Comparison of ENCODE assay signal across 18 cellular contexts in genomic region chr12:95304673-95305198, GRCh38.
DNase-seq lines count a peak whose midpoint lies in the region; ATAC-seq, FAIRE-seq and TF ChIP-seq lines count a peak whose summit lies in the region.
"Had no signal": no experiment of that assay in that cellular context is flagged by ENCODE, and none has a peak within 500 bp of the region (broad histone marks: within the 10 kb centered on the region; RNA-seq: fewer than 3 reads in every experiment).

No MANE protein-coding gene starts in this region.

- intact Hi-C loops in pancreas (cut with DNase I) = no loop called here

- H4K20me1 ChIP-seq in fibroblast of lung (ENCODE audit: control insufficient read depth, extremely low read depth, insufficient read depth, low read length) = no peaks in the 10 kb centered on the region
- H4K20me1 ChIP-seq: BLaER1 treated with 17β-estradiol and CSF1 and Interleukin-3, amounts not matched to agents 10 nM and 100 nM had no signal

- peak; percentile 43 for FAIRE-seq in pancreas (lab: Jason Lieb, UNC)

- H3K4me1 ChIP-seq in fibroblast of lung (ENCODE audit: control insufficient read depth, extremely low read depth, insufficient read depth, low read length) = peaks cover 11% of the 10 kb centered on the region
- H3K4me1 ChIP-seq in pancreas = no peaks in the 10 kb centered on the region
- H3K4me1 ChIP-seq: BLaER1 treated with 17β-estradiol and CSF1 and Interleukin-3, amounts not matched to agents 10 nM and 100 nM; lower lobe of right lung; spleen; testis had no signal

- WGBS in pancreas, 2 donors = 74 to 75% methylated on average over 3 of the region's 3 CpGs

- no peaks in the 10 kb centered on the region for H3K79me2 ChIP-seq in fibroblast of lung (ENCODE audit: control insufficient read depth, insufficient read depth, low read length)

- H3K4me3 ChIP-seq in fibroblast of lung (replicated peaks in 1 of 4; ENCODE audit: control extremely low read depth in 1 of 4, insufficient read depth in 1 of 4, low read depth in 3 of 4, low read length in 4 of 4) = no peak overlapping the region
- no peak overlapping the region for H3K4me3 ChIP-seq in pancreas
- H3K4me3 ChIP-seq in WERI-Rb-1 (ENCODE audit: low read depth, low read length) = no peak overlapping the region
- H3K4me3 ChIP-seq: BLaER1 treated with 17β-estradiol and CSF1 and Interleukin-3, amounts not matched to agents 10 nM and 100 nM; lower lobe of right lung; spleen; testis had no signal

- H3K9me3 ChIP-seq in fibroblast of lung (ENCODE audit: control insufficient read depth, insufficient read depth, low read depth, low read length) (no peaks in the 10 kb centered on the region), pancreas (no peaks in the 10 kb centered on the region), WERI-Rb-1 (ENCODE audit: severe bottlenecking) (no peaks in the 10 kb centered on the region)
- H3K9me3 ChIP-seq: BLaER1 treated with 17β-estradiol and CSF1 and Interleukin-3, amounts not matched to agents 10 nM and 100 nM; lower lobe of right lung; spleen; testis had no signal

- DNase-seq in ELR (ENCODE audit: low read depth) (peak; percentile 60), RKO (ENCODE audit: low spot score) (peak; percentile 12), fibroblast of lung (ENCODE audit: low read depth in 2 of 2) (peak; percentile 59 to 63), pancreas (no peak), NCI-H526 (lab: John Stamatoyannopoulos, UW) (no peak), GM20000 (ENCODE audit: low spot score) (no peak), WERI-Rb-1 (no peak), GDM1 (lab: John Stamatoyannopoulos, UW) (no peak)
- DNase-seq: activated CD4-positive, alpha-beta T cell treated with anti-CD3 and anti-CD28 coated beads, Interleukin-2, amount 10 ng/mL, durations not matched to agents 7 days and 5 days; activated naive CD4-positive, alpha-beta T cell; lower lobe of right lung; natural killer cell; NCI-H2081; NCI-H526 treated with DMSO at 0.1 percent for 48 hours; spleen; testis had no signal

- no peaks in the 10 kb centered on the region for H3K27me3 ChIP-seq in fibroblast of lung (ENCODE audit: control insufficient read depth, insufficient read depth, low read length)
- H3K27me3 ChIP-seq in pancreas = no peaks in the 10 kb centered on the region
- H3K27me3 ChIP-seq in WERI-Rb-1 (ENCODE audit: insufficient read depth, low read depth, severe bottlenecking) = no peaks in the 10 kb centered on the region
- H3K27me3 ChIP-seq: BLaER1 treated with 17β-estradiol and CSF1 and Interleukin-3, amounts not matched to agents 10 nM and 100 nM; spleen; testis had no signal

- H3K9ac ChIP-seq in fibroblast of lung (ENCODE audit: insufficient read depth, low read length) = no peak overlapping the region
- H3K9ac ChIP-seq: BLaER1 treated with 17β-estradiol and CSF1 and Interleukin-3, amounts not matched to agents 10 nM and 100 nM had no signal

- no peak for ATAC-seq in pancreas
- ATAC-seq: HCT116, lower lobe of right lung, natural killer cell had no signal

- no peaks in the 10 kb centered on the region for H3K36me3 ChIP-seq in fibroblast of lung (ENCODE audit: control insufficient read depth, insufficient read depth, low read length)
- H3K36me3 ChIP-seq in pancreas = peaks cover 0 to 15% (median 4%) of the 10 kb centered on the region in 3 donors
- peaks cover 26% of the 10 kb centered on the region for H3K36me3 ChIP-seq in WERI-Rb-1

- peak overlapping the region; percentile 17 for H3K4me2 ChIP-seq in fibroblast of lung (ENCODE audit: extremely low read depth, insufficient read depth, low read length)
- H3K4me2 ChIP-seq: BLaER1 treated with 17β-estradiol and CSF1 and Interleukin-3, amounts not matched to agents 10 nM and 100 nM had no signal

- H2AFZ ChIP-seq in fibroblast of lung (ENCODE audit: low read length) = no peak overlapping the region

- TF ChIP-seq CTCF in fibroblast of lung (conservative IDR thresholded peaks at IDR 0.05 in 1 of 2, IDR thresholded peaks at IDR 0.05 in 1 of 2; ENCODE audit: low read depth in 1 of 2, low read length in 2 of 2) (no peak), pancreas (IDR thresholded peaks at IDR 0.05) (no peak), GM20000 (IDR thresholded peaks at IDR 0.05; ENCODE audit: extremely low read depth, missing control alignments) (no peak), WERI-Rb-1 (IDR thresholded peaks at IDR 0.05; ENCODE audit: low read depth, low read length) (no peak)

- no peak overlapping the region for H3K27ac ChIP-seq in fibroblast of lung (ENCODE audit: insufficient read depth, low read length)
- no peak overlapping the region for H3K27ac ChIP-seq in pancreas
- no peak overlapping the region for H3K27ac ChIP-seq in WERI-Rb-1
- H3K27ac ChIP-seq: BLaER1 treated with 17β-estradiol and CSF1 and Interleukin-3, amounts not matched to agents 10 nM and 100 nM; lower lobe of right lung; spleen; testis had no signal

Comparison
In these comparisons a context has a peak if more than half of its experiments do, and no peak if none do; other contexts are left out.
1. DNase-seq: peak in ELR (single experiment), RKO (single experiment) and fibroblast of lung (2 of 2); none in pancreas (0 of 6), NCI-H526 (0 of 2), GM20000 (single experiment), WERI-Rb-1 (single experiment) and GDM1 (single experiment).